In the genomic region with DNA sequence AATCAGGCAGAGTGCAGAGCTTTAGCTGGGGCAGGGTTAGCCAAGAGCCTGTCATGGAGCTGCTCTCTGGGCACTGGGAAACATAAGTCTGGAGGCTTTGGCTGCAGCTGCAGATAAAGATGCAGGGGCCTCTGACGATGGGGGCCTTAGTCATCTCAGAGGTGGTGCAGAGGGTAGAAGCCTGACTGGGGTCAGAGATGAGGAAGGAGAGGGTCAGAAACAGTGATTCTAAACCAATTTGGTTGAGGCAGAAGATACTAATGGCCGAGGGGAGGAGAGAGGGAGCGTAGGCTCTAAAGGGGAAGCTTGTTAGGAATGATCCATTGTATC, we compare ENCODE assay signal across 11 cellular contexts. TPM values are rescaled to one million over a fixed set of nuclear protein-coding genes. Genes with fewer than 3 reads are reported as not detected.
DNase-seq lines count a peak whose midpoint lies in the region; ATAC-seq and TF ChIP-seq lines count a peak whose summit lies in the region.
"Had no signal": no experiment of that assay in that cellular context is flagged by ENCODE, and none has a peak within 500 bp of the region (broad histone marks: within the 10 kb centered on the region; RNA-seq: fewer than 3 reads in every experiment).

No MANE protein-coding gene starts in this region.

- CTCF ChIA-PET in Calu3 (lab: Charles Lee), result no interaction called here

- DNase-seq in Calu3 (no peak), memory B cell (ENCODE audit: low spot score in 2 of 2) (peak; percentile 38 to 46), mucosa of gallbladder (ENCODE audit: low spot score) (no peak), posterior cingulate gyrus (no peak), GOT3 (lab: John Stamatoyannopoulos, UW) (no peak)
- DNase-seq: DMS 273 treated with DMSO at 0.1 percent for 48 hours, NCI-H526 treated with DMSO at 0.1 percent for 48 hours had no signal

- intact Hi-C loops in Calu3 (cut with micrococcal nuclease; ENCODE audit: unreplicated experiment) (no loop called here), posterior cingulate gyrus (cut with DNase I) (no loop called here)

- no peaks in the 10 kb centered on the region for H3K9me3 Mint-ChIP-seq in Calu3 (ENCODE audit: low read depth, unreplicated experiment)
- no peaks in the 10 kb centered on the region for H3K9me3 Mint-ChIP-seq in memory B cell

- ATAC-seq in GM19467 (IDR thresholded peaks at IDR 0.05; ENCODE audit: unreplicated experiment), result peak; percentile 13
- ATAC-seq in HG03460 (IDR thresholded peaks at IDR 0.05; ENCODE audit: unreplicated experiment), result peak; percentile 10
- peak; percentile 6 for ATAC-seq in memory B cell (ENCODE audit: low read depth)
- no peak for ATAC-seq in GM18873 (IDR thresholded peaks at IDR 0.05; ENCODE audit: low FRiP score, unreplicated experiment)
- ATAC-seq: K562 had no signal

- H3K27me3 Mint-ChIP-seq in Calu3 (ENCODE audit: unreplicated experiment), result no peaks in the 10 kb centered on the region
- no peaks in the 10 kb centered on the region for H3K27me3 Mint-ChIP-seq in memory B cell

- TF ChIP-seq CTCF in Calu3 (IDR thresholded peaks at IDR 0.05; ENCODE audit: unreplicated experiment), result no peak

- H3K4me1 Mint-ChIP-seq in Calu3 (ENCODE audit: low read depth, unreplicated experiment) (peaks cover 42% of the 10 kb centered on the region), memory B cell (peaks cover 63% of the 10 kb centered on the region)

- no peak overlapping the region for H3K4me3 Mint-ChIP-seq in Calu3 (ENCODE audit: low read depth, unreplicated experiment)
- peak overlapping the region; percentile 100 for H3K4me3 Mint-ChIP-seq in memory B cell

- no TSS peak for BruUV-seq in Calu3 (replicated peaks; lab: Mats Ljungman, UMichigan)

- peak overlapping the region; percentile 13 for H3K27ac Mint-ChIP-seq in Calu3 (ENCODE audit: unreplicated experiment)
- H3K27ac Mint-ChIP-seq in memory B cell, result peak overlapping the region; percentile 100

- peaks cover 5% of the 10 kb centered on the region for H3K36me3 Mint-ChIP-seq in Calu3 (ENCODE audit: insufficient read depth, unreplicated experiment)
- H3K36me3 Mint-ChIP-seq in memory B cell, result peaks cover 14% of the 10 kb centered on the region

RNA-seq across cellular contexts. Expression of gene PLEKHG1, which starts 33.7 kb away (rescaled TPM):
- 9.7 and 16.9 TPM in 2 replicates for total RNA-seq in Calu3 (2022)
- 24.5 TPM for total RNA-seq in mucosa of gallbladder

Comparison
In these comparisons a context has a peak if more than half of its experiments do, and no peak if none do; other contexts are left out.
1. DNase-seq: peak in memory B cell (2 of 2); none in Calu3 (single experiment), mucosa of gallbladder (single experiment), posterior cingulate gyrus (0 of 10) and GOT3 (single experiment).